In genomic region chr1:213054142-213054541, GRCh38 we compare ENCODE assay signal across 31 cellular contexts.
"Had no signal": no experiment of that assay in that cellular context is flagged by ENCODE, and none has a peak within 500 bp of the region (broad histone marks: within the 10 kb centered on the region; RNA-seq: fewer than 3 reads in every experiment).

No MANE protein-coding gene starts in this region.

- DNase-seq: activated B cell treated with CpG ODN at 0.5 μM for 24 hours; activated CD4-positive, alpha-beta memory T cell treated with anti-CD3 and anti-CD28 coated beads for 36 hours; activated CD4-positive, alpha-beta T cell treated with anti-CD3 and anti-CD28 coated beads for 4 hours; activated CD4-positive, alpha-beta T cell treated with anti-CD3 and anti-CD28 coated beads, Interleukin-2, amount 10 ng/mL, durations not matched to agents 24 days and 14 days; activated CD4-positive, alpha-beta T cell treated with anti-CD3 and anti-CD28 coated beads, Interleukin-2, amount 50 U/mL, for 1 hour; activated CD4-positive, alpha-beta T cell treated with anti-CD3 and anti-CD28 coated beads, Interleukin-2, amount 50 U/mL, for 4 hours; activated CD4-positive, CD25-positive, alpha-beta regulatory T cell treated with anti-CD3 and anti-CD28 coated beads, Interleukin-2, amount 50 U/mL, for 72 hours; activated CD8-positive, alpha-beta memory T cell treated with anti-CD3 and anti-CD28 coated beads, Interleukin-2, amount 50 U/mL, for 4 hours; activated CD8-positive, alpha-beta T cell treated with anti-CD3 and anti-CD28 coated beads for 36 hours; activated effector memory CD4-positive, alpha-beta T cell treated with anti-CD3 and anti-CD28 coated beads, Interleukin-2, amount 50 U/mL, for 16 hours; activated gamma-delta T cell treated with Interleukin-2 at 50 U/mL for 16 hours; activated naive CD4-positive, alpha-beta T cell; activated naive CD4-positive, alpha-beta T cell treated with anti-CD3 and anti-CD28 coated beads for 36 hours; activated naive CD4-positive, alpha-beta T cell treated with anti-CD3 and anti-CD28 coated beads, Interleukin-2, amount 50 U/mL, for 16 hours; activated naive CD8-positive, alpha-beta T cell treated with anti-CD3 and anti-CD28 coated beads for 36 hours; activated T-cell treated with anti-CD3 and anti-CD28 coated beads for 4 hours; activated T-cell treated with anti-CD3 and anti-CD28 coated beads, Interleukin-2, amount 50 U/mL, for 1 hour; activated T-cell treated with anti-CD3 and anti-CD28 coated beads, Interleukin-2, amount 50 U/mL, for 4 hours; activated T-cell treated with anti-CD3 and anti-CD28 coated beads, Interleukin-2, amount 50 U/mL, for 72 hours; adrenal gland; amniotic stem cell; aorta; body of pancreas; brain microvascular endothelial cell; central memory CD4-positive, alpha-beta T cell had no signal

- H3K4me3 ChIP-seq: adrenal gland, body of pancreas, breast epithelium had no signal

- FAIRE-seq: astrocyte, colon had no signal

- H3K9me3 ChIP-seq: adrenal gland, body of pancreas had no signal

- H3K27me3 ChIP-seq: body of pancreas, brain microvascular endothelial cell, breast epithelium had no signal

- ATAC-seq: activated CD8-positive, alpha-beta T cell treated with anti-CD3 and anti-CD28 coated beads for 36 hours; activated naive CD4-positive, alpha-beta T cell treated with anti-CD3 and anti-CD28 coated beads, Interleukin-2, amount 50 U/mL, for 72 hours; activated T-cell treated with anti-CD3 and anti-CD28 coated beads, Interleukin-2, amount 50 U/mL, for 4 hours; activated T-cell treated with anti-CD3 and anti-CD28 coated beads, Interleukin-2, amount 50 U/mL, for 72 hours; activated T-helper 17 cell treated with anti-CD3 and anti-CD28 coated beads, Interleukin-2, amount 50 U/mL, for 72 hours; body of pancreas had no signal

- H3K4me1 ChIP-seq: breast epithelium had no signal

- H3K27ac ChIP-seq: adrenal gland, body of pancreas, brain microvascular endothelial cell, breast epithelium, VCaP had no signal

- H3K36me3 ChIP-seq: adrenal gland, brain microvascular endothelial cell, breast epithelium had no signal
